ENCODE assay signal across 9 cellular contexts in the genomic region with DNA sequence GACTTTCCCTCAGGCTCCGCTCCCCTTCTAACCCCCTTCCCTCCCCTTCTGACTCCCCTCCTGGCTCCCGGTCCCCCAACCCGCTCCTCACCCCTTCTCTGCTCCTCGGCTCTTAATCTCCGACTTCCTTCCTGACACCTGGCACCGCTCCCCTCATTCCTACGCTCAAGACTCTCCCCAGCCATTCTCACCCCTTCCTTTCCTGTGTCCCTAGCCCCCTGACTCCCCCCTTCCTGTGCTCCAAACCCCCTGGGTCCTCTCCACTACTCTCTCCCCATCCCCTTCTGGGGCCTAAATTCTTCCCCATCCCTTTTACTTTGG. TPM values are rescaled to one million over a fixed set of nuclear protein-coding genes. Genes with fewer than 3 reads are reported as not detected.
A peak's percentile ranks its signal among the peaks of the same experiment; 100 is the strongest.
DNase-seq lines count a peak whose midpoint lies in the region; ATAC-seq and TF ChIP-seq lines count a peak whose summit lies in the region.
"Had no signal": no experiment of that assay in that cellular context is flagged by ENCODE, and none has a peak within 500 bp of the region (broad histone marks: within the 10 kb centered on the region; RNA-seq: fewer than 3 reads in every experiment).

No MANE protein-coding gene starts in this region.

- H3K27me3 ChIP-seq in Panc1 (ENCODE audit: control insufficient read depth, insufficient read depth, low read length): no peaks in the 10 kb centered on the region
- no peaks in the 10 kb centered on the region for H3K27me3 ChIP-seq in parathyroid adenoma (ENCODE audit: control insufficient read depth, insufficient read depth, low read length)

- H2AFZ ChIP-seq in parathyroid adenoma: peak overlapping the region; percentile 92

- no peak for ATAC-seq in Panc1
- ATAC-seq in HG02973 (IDR thresholded peaks at IDR 0.05; ENCODE audit: unreplicated experiment): no peak

- H3K4me3 ChIP-seq in Panc1 (ENCODE audit: low read depth in 2 of 2, low read length in 2 of 2): peak overlapping the region; percentile 53 to 78
- peak overlapping the region; percentile 69 for H3K4me3 ChIP-seq in parathyroid adenoma (ENCODE audit: low read depth, low read length)

- POLR2A ChIA-PET in Panc1 (lab: Charles Lee): interaction anchor here (0.5 kb wide), 1 partner anchor 476 kb away, joined by 3 read pairs; no protein-coding TSS in a partner anchor

- CTCF ChIA-PET in Panc1 (lab: Charles Lee): no interaction called here

- H3K9me3 ChIP-seq in Panc1 (ENCODE audit: control insufficient read depth, insufficient read depth, low read depth, low read length) (no peaks in the 10 kb centered on the region), parathyroid adenoma (ENCODE audit: control insufficient read depth, low read length) (no peaks in the 10 kb centered on the region)

- no TSS peak for BruUV-seq in Panc1 (replicated peaks; lab: Mats Ljungman, UMichigan)

- 0 out of 2 replicates have a peak, but pooled peaks cover 4% of the 10 kb centered on the region for H3K4me1 ChIP-seq in Panc1 (ENCODE audit: control insufficient read depth, insufficient read depth, low read length)
- peaks cover 7% of the 10 kb centered on the region for H3K4me1 ChIP-seq in parathyroid adenoma

- peak; percentile 23 for DNase-seq in EL
- DNase-seq in Panc1 (ENCODE audit: low read depth, low spot score): no peak
- DNase-seq in epithelial cell of prostate (ENCODE audit: low read depth, low spot score): no peak
- no peak for DNase-seq in putamen (ENCODE audit: low spot score)
- DNase-seq in NCI-H82 treated with DMSO at 0.1 percent for 48 hours (lab: John Stamatoyannopoulos, UW; ENCODE audit: unreplicated experiment): no peak
- DNase-seq in LoVo (ENCODE audit: low spot score): no peak

- no peak overlapping the region for H3K9ac ChIP-seq in parathyroid adenoma

- no peaks in the 10 kb centered on the region for H3K79me2 ChIP-seq in parathyroid adenoma

- in situ Hi-C loops in Panc1 (cut with HindIII; ENCODE audit: low pct_unique_long_range_greater_than_20kb, low sequenced_read_pairs): no loop called here

- TF ChIP-seq CTCF in Panc1 (IDR thresholded peaks at IDR 0.05) (no peak), parathyroid adenoma (IDR thresholded peaks at IDR 0.05) (no peak)

- H3K36me3 ChIP-seq in Panc1 (ENCODE audit: control insufficient read depth, insufficient read depth, low read length) (peaks cover 2% of the 10 kb centered on the region), parathyroid adenoma (ENCODE audit: control insufficient read depth, insufficient read depth, low read length) (no peaks in the 10 kb centered on the region)

- peak overlapping the region; percentile 89 for H3K27ac ChIP-seq in Panc1 (ENCODE audit: low read length)
- H3K27ac ChIP-seq in epithelial cell of prostate: peak overlapping the region; percentile 52
- peak overlapping the region; percentile 67 for H3K27ac ChIP-seq in parathyroid adenoma

- peak overlapping the region; percentile 85 for H3K4me2 ChIP-seq in parathyroid adenoma (ENCODE audit: low read length)

- intact Hi-C loops in Panc1 (cut with micrococcal nuclease; ENCODE audit: unreplicated experiment): no loop called here

RNA-seq across cellular contexts. Expression of a gene that starts 0.7 kb away (rescaled TPM):
- 80.0 TPM for total RNA-seq in Panc1 (2021; ENCODE audit: unreplicated experiment)
- polyA plus RNA-seq in Panc1 (2012; ENCODE audit: insufficient read length): 134 TPM

RNA-seq across cellular contexts. Expression of a gene that starts 10.6 kb away (rescaled TPM):
- 65.0 TPM for total RNA-seq in Panc1 (2021; ENCODE audit: unreplicated experiment)
- 68.6 TPM for polyA plus RNA-seq in Panc1 (2012; ENCODE audit: insufficient read length)

RNA-seq across cellular contexts. Expression of a gene that starts 13.7 kb away (rescaled TPM):
- total RNA-seq in Panc1 (2021; ENCODE audit: unreplicated experiment): 1.6 TPM
- polyA plus RNA-seq in Panc1 (2012; ENCODE audit: insufficient read length): 0.86 TPM

RNA-seq across cellular contexts. Expression of a gene that starts 28.6 kb away (rescaled TPM):
- total RNA-seq in Panc1 (2021; ENCODE audit: unreplicated experiment): not detected
- polyA plus RNA-seq in Panc1 (2012; ENCODE audit: insufficient read length): not detected
- total RNA-seq: RPMI7951 had no signal

RNA-seq across cellular contexts. Expression of a gene that starts 31.0 kb away (rescaled TPM):
- 61.1 TPM for total RNA-seq in Panc1 (2021; ENCODE audit: unreplicated experiment)
- 138 TPM for polyA plus RNA-seq in Panc1 (2012; ENCODE audit: insufficient read length)
